In the genomic region with DNA sequence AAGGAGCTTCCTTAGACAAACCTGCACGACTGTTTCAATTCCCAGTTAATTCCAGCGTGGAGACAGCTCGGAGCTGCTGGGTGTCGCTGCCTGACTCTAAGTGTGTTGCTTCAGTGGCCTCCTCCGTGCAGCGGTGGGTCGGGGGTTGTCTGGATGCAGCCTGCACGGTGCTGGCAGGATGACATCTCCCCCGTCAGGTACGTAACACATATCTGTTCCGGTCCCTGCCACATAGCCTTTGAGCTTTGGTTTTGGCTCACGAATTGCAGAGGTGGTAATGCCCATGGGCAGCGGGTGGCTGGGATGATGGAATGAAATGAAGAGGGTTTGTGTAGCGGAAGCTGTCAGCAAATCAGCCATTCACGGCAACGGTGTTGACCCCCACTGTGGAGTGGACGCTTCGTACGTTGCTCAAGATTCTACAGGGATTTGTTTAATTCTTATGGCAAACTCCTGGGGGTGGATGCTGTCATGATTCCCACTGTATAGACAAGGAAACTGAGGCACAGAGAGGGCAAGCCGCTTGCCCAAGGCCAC, we compare ENCODE assay signal across 22 cellular contexts. TPM values are rescaled to one million over a fixed set of nuclear protein-coding genes. Genes with fewer than 3 reads are reported as not detected.
"Had no signal": no experiment of that assay in that cellular context is flagged by ENCODE, and none has a peak within 500 bp of the region (broad histone marks: within the 10 kb centered on the region; RNA-seq: fewer than 3 reads in every experiment).

No MANE protein-coding gene starts in this region.

- H3K4me1 Mint-ChIP-seq: activated CD4-positive, alpha-beta T cell treated with anti-CD3 and anti-CD28 coated beads, Interleukin-2, amount 10 ng/mL, durations not matched to agents 7 days and 5 days; activated naive CD8-positive, alpha-beta T cell treated with anti-CD3 and anti-CD28 coated beads, Interleukin-2, amount 10 ng/mL, durations not matched to agents 7 days and 5 days; nephron had no signal

- H3K9me3 ChIP-seq: colonic mucosa, testis had no signal

- H3K4me3 Mint-ChIP-seq: activated CD4-positive, alpha-beta T cell treated with anti-CD3 and anti-CD28 coated beads, Interleukin-2, amount 10 ng/mL, durations not matched to agents 7 days and 5 days; activated naive CD8-positive, alpha-beta T cell treated with anti-CD3 and anti-CD28 coated beads, Interleukin-2, amount 10 ng/mL, durations not matched to agents 7 days and 5 days; nephron; stimulated activated naive CD8-positive, alpha-beta T cell treated with anti-CD3 and anti-CD28 coated beads, Interleukin-15, Interleukin-2, amounts not matched to agents 100 ng/mL and 50 ng/mL, for 24 hours; T-helper 1 cell treated with Interleukin-12 subunit alpha and Interleukin-12 subunit beta and Interleukin-4 antibody, amounts not matched to agents 30 μg/mL and 1 μg/mL, for 36 hours had no signal

- H3K36me3 ChIP-seq: ascending aorta, colonic mucosa, gastroesophageal sphincter had no signal

- H3K27me3 ChIP-seq: ascending aorta, colonic mucosa, hepatocyte, testis had no signal

- H3K36me3 Mint-ChIP-seq: activated naive CD8-positive, alpha-beta T cell treated with anti-CD3 and anti-CD28 coated beads, Interleukin-2, amount 10 ng/mL, durations not matched to agents 7 days and 5 days had no signal

- H3K4me1 ChIP-seq: ascending aorta, colonic mucosa, testis had no signal

- H3K4me3 ChIP-seq: ascending aorta, colonic mucosa, gastroesophageal sphincter, hepatocyte, mucosa of descending colon, testis had no signal

- H3K4me2 ChIP-seq: hepatocyte had no signal

- H3K27ac Mint-ChIP-seq: activated CD4-positive, alpha-beta T cell treated with anti-CD3 and anti-CD28 coated beads, Interleukin-2, amount 10 ng/mL, durations not matched to agents 7 days and 5 days; activated naive CD8-positive, alpha-beta T cell treated with anti-CD3 and anti-CD28 coated beads, Interleukin-2, amount 10 ng/mL, durations not matched to agents 7 days and 5 days; activated T-helper 2 cell treated with anti-CD3 and anti-CD28 coated beads, Interferon-gamma antibody, Interleukin-2, Interleukin-4, amounts not matched to agents 10 μg/mL and 5 μg/mL and 100 μg/mL, durations not matched to agents 14 hours and 24 hours and 36 hours; nephron; stimulated activated naive CD8-positive, alpha-beta T cell treated with anti-CD3 and anti-CD28 coated beads, Interleukin-15, Interleukin-2, amounts not matched to agents 100 ng/mL and 50 ng/mL, for 24 hours; T-helper 1 cell treated with Interleukin-12 subunit alpha and Interleukin-12 subunit beta and Interleukin-4 antibody, amounts not matched to agents 30 μg/mL and 1 μg/mL, for 36 hours had no signal

- H3K27me3 Mint-ChIP-seq: activated CD4-positive, alpha-beta T cell treated with anti-CD3 and anti-CD28 coated beads, Interleukin-2, amount 10 ng/mL, durations not matched to agents 7 days and 5 days; activated naive CD8-positive, alpha-beta T cell treated with anti-CD3 and anti-CD28 coated beads, Interleukin-2, amount 10 ng/mL, durations not matched to agents 7 days and 5 days; stimulated activated naive CD8-positive, alpha-beta T cell treated with anti-CD3 and anti-CD28 coated beads, Interleukin-15, Interleukin-2, amounts not matched to agents 100 ng/mL and 50 ng/mL, for 24 hours had no signal

- H3K27ac ChIP-seq: ascending aorta, colonic mucosa, gastroesophageal sphincter, hepatocyte, testis had no signal

- H2AFZ ChIP-seq: hepatocyte had no signal

- DNase-seq: activated CD4-positive, alpha-beta T cell treated with anti-CD3 and anti-CD28 coated beads, Interleukin-2, amount 10 ng/mL, durations not matched to agents 7 days and 5 days; activated CD4-positive, CD25-positive, alpha-beta regulatory T cell; colonic mucosa; effector memory CD4-positive, alpha-beta T cell; stimulated activated CD4-positive, alpha-beta T cell treated with anti-CD3 and anti-CD28 coated beads, Interleukin-15, amount 100 ng/mL, for 24 hours; stimulated activated CD4-positive, alpha-beta T cell treated with anti-CD3 and anti-CD28 coated beads, Interleukin-4, amount 100 ng/mL, for 24 hours; testis had no signal

- H3K79me2 ChIP-seq: hepatocyte had no signal

- ATAC-seq: gastroesophageal sphincter, mucosa of descending colon had no signal

RNA-seq across cellular contexts. Expression of gene HMX1, which starts 33.7 kb away (rescaled TPM):
- total RNA-seq: activated CD4-positive, alpha-beta T cell treated with anti-CD3 and anti-CD28 coated beads, Interleukin-2, amount 10 ng/mL, durations not matched to agents 7 days and 5 days; activated CD8-positive, alpha-beta memory T cell treated with anti-CD3 and anti-CD28 coated beads for 36 hours; activated naive CD8-positive, alpha-beta T cell treated with anti-CD3 and anti-CD28 coated beads, Interleukin-2, amount 10 ng/mL, durations not matched to agents 7 days and 5 days; activated T-helper 2 cell treated with anti-CD3 and anti-CD28 coated beads, Interferon-gamma antibody, Interleukin-2, Interleukin-4, amounts not matched to agents 10 μg/mL and 5 μg/mL and 100 μg/mL, durations not matched to agents 14 hours and 24 hours and 36 hours; ascending aorta; colonic mucosa; epithelial cell of proximal tubule; gastroesophageal sphincter; hepatocyte; lung microvascular endothelial cell; omental fat pad; pulmonary artery endothelial cell had no signal
- polyA plus RNA-seq: hepatocyte, urinary bladder had no signal
